21 cellular contexts compared by ENCODE assay signal in genomic region chr12:92619730-92620684, GRCh38.
DNase-seq lines count a peak whose midpoint lies in the region; ATAC-seq, FAIRE-seq and TF ChIP-seq lines count a peak whose summit lies in the region.
"Had no signal": no experiment of that assay in that cellular context is flagged by ENCODE, and none has a peak within 500 bp of the region (broad histone marks: within the 10 kb centered on the region; RNA-seq: fewer than 3 reads in every experiment).

No MANE protein-coding gene starts in this region.

- H3K4me1 Mint-ChIP-seq in HFFc6 (ENCODE audit: low read depth): peaks cover 57% of the 10 kb centered on the region
- H3K4me1 Mint-ChIP-seq: activated CD4-positive, alpha-beta T cell treated with anti-CD3 and anti-CD28 coated beads for 36 hours; stimulated activated naive B cell treated with anti-CD40 and anti-IgM and Interleukin-4, amounts not matched to agents 10 μg/mL and 1 μg/mL and 100 μg/mL, for 72 hours had no signal

- ATAC-seq in left ventricle myocardium superior: no peak
- ATAC-seq in HG03108 (IDR thresholded peaks at IDR 0.05; ENCODE audit: unreplicated experiment): no peak
- ATAC-seq: activated CD4-positive, alpha-beta T cell treated with anti-CD3 and anti-CD28 coated beads for 36 hours; right lobe of liver; stimulated activated naive B cell treated with anti-CD40 and anti-IgM and Interleukin-4, amounts not matched to agents 10 μg/mL and 1 μg/mL and 100 μg/mL, for 72 hours had no signal

- H3K36me3 Mint-ChIP-seq in HFFc6 (ENCODE audit: low read depth): peaks cover 7% of the 10 kb centered on the region
- H3K36me3 Mint-ChIP-seq: stimulated activated naive B cell treated with anti-CD40 and anti-IgM and Interleukin-4, amounts not matched to agents 10 μg/mL and 1 μg/mL and 100 μg/mL, for 72 hours had no signal

- peak overlapping the region; percentile 39 for H3K27ac Mint-ChIP-seq in HFFc6
- H3K27ac Mint-ChIP-seq: activated CD4-positive, alpha-beta T cell treated with anti-CD3 and anti-CD28 coated beads for 36 hours; activated naive CD8-positive, alpha-beta T cell treated with anti-CD3 and anti-CD28 coated beads, Interleukin-2, amount 10 ng/mL, durations not matched to agents 7 days and 5 days; stimulated activated naive B cell treated with anti-CD40 and anti-IgM and Interleukin-4, amounts not matched to agents 10 μg/mL and 1 μg/mL and 100 μg/mL, for 72 hours had no signal

- no peaks in the 10 kb centered on the region; the same call in 1 of the 2 replicates for H3K27me3 Mint-ChIP-seq in HFFc6 (ENCODE audit: insufficient read depth)
- H3K27me3 Mint-ChIP-seq: activated CD4-positive, alpha-beta T cell treated with anti-CD3 and anti-CD28 coated beads for 36 hours; activated naive CD8-positive, alpha-beta T cell treated with anti-CD3 and anti-CD28 coated beads, Interleukin-2, amount 10 ng/mL, durations not matched to agents 7 days and 5 days; stimulated activated naive B cell treated with anti-CD40 and anti-IgM and Interleukin-4, amounts not matched to agents 10 μg/mL and 1 μg/mL and 100 μg/mL, for 72 hours had no signal

- no peak for DNase-seq in D721Med (ENCODE audit: insufficient read length, low spot score)
- peak; percentile 2 for DNase-seq in HFFc6
- DNase-seq in bronchial epithelial cell (ENCODE audit: low read depth): peak; percentile 61
- DNase-seq in myocyte (ENCODE audit: low read depth): peak; percentile 84
- no peak for DNase-seq in Ammon's horn (ENCODE audit: low spot score)
- no peak for DNase-seq in left ventricle myocardium superior
- DNase-seq in SHP77 (lab: John Stamatoyannopoulos, UW): no peak
- DNase-seq: activated CD4-positive, alpha-beta T cell treated with anti-CD3 and anti-CD28 coated beads for 36 hours; activated naive CD8-positive, alpha-beta T cell treated with anti-CD3 and anti-CD28 coated beads, Interleukin-2, amount 10 ng/mL, durations not matched to agents 7 days and 5 days; erythroblast; left ventricle myocardium inferior; NCI-H1417; NCI-H69; occipital lobe; Peyer's patch; right lobe of liver; stimulated activated naive B cell treated with anti-CD40 and anti-IgM and Interleukin-4, amounts not matched to agents 10 μg/mL and 1 μg/mL and 100 μg/mL, for 72 hours; SW 1271 had no signal

- TF ChIP-seq CTCF in D721Med (IDR thresholded peaks at IDR 0.05; ENCODE audit: insufficient read depth, missing control alignments): no peak
- no peak for TF ChIP-seq CTCF in HFFc6 (IDR thresholded peaks at IDR 0.05)
- no peak for TF ChIP-seq CTCF in bronchial epithelial cell (IDR thresholded peaks at IDR 0.05; ENCODE audit: insufficient read depth, low read length, severe bottlenecking)

- peaks cover 6% of the 10 kb centered on the region for H3K9me3 Mint-ChIP-seq in HFFc6

- H3K36me3 ChIP-seq in bronchial epithelial cell (ENCODE audit: control insufficient read depth, insufficient read depth, low read length): no peaks in the 10 kb centered on the region
- H3K36me3 ChIP-seq: left ventricle myocardium inferior, Peyer's patch, right lobe of liver, thoracic aorta had no signal

- H3K4me3 ChIP-seq in bronchial epithelial cell (ENCODE audit: low read depth, low read length): no peak overlapping the region
- H3K4me3 ChIP-seq: left ventricle myocardium inferior, Peyer's patch, right lobe of liver, thoracic aorta had no signal

- intact Hi-C loops in left ventricle myocardium superior (cut with micrococcal nuclease): no loop called here

- H3K27me3 ChIP-seq in bronchial epithelial cell (ENCODE audit: control insufficient read depth, insufficient read depth, low read length): no peaks in the 10 kb centered on the region
- H3K27me3 ChIP-seq: Peyer's patch, right lobe of liver had no signal

- FAIRE-seq in D721Med (lab: Jason Lieb, UNC) (peak; percentile 35), bronchial epithelial cell (lab: Jason Lieb, UNC) (no peak)
- FAIRE-seq: TTC549 had no signal

- no peak overlapping the region for H3K4me3 Mint-ChIP-seq in HFFc6
- H3K4me3 Mint-ChIP-seq: activated CD4-positive, alpha-beta T cell treated with anti-CD3 and anti-CD28 coated beads for 36 hours; activated naive CD8-positive, alpha-beta T cell treated with anti-CD3 and anti-CD28 coated beads, Interleukin-2, amount 10 ng/mL, durations not matched to agents 7 days and 5 days; stimulated activated naive B cell treated with anti-CD40 and anti-IgM and Interleukin-4, amounts not matched to agents 10 μg/mL and 1 μg/mL and 100 μg/mL, for 72 hours had no signal

Comparison
In these comparisons a context has a peak if more than half of its experiments do, and no peak if none do; other contexts are left out.
1. DNase-seq: peak in HFFc6 (single experiment), bronchial epithelial cell (single experiment) and myocyte (single experiment); none in D721Med (single experiment), Ammon's horn (single experiment), left ventricle myocardium superior (single experiment) and SHP77 (0 of 2).